ENCODE assay signal across 11 cellular contexts in genomic region chr7:77935652-77936348, GRCh38.
DNase-seq lines count a peak whose midpoint lies in the region; ATAC-seq and TF ChIP-seq lines count a peak whose summit lies in the region.
"Had no signal": no experiment of that assay in that cellular context is flagged by ENCODE, and none has a peak within 500 bp of the region (broad histone marks: within the 10 kb centered on the region; RNA-seq: fewer than 3 reads in every experiment).

No MANE protein-coding gene starts in this region.

- in situ Hi-C loops in brain microvascular endothelial cell (cut with HindIII; ENCODE audit: low pct_ligation_motif_present, low sequenced_read_pairs): no loop called here

- H3K27ac ChIP-seq in foreskin keratinocyte (no peak overlapping the region), brain microvascular endothelial cell (no peak overlapping the region)
- H3K27ac ChIP-seq: SJSA1 had no signal

- peaks cover 13% of the 10 kb centered on the region for H3K4me1 ChIP-seq in foreskin keratinocyte

- DNase-seq in AG20443 (ENCODE audit: low spot score) (peak; percentile 16), GM12865 (ENCODE audit: low read depth) (no peak), RKO (ENCODE audit: low spot score) (peak; percentile 35), foreskin keratinocyte (no peak), brain microvascular endothelial cell (no peak), NCI-H2029 (lab: John Stamatoyannopoulos, UW) (no peak)
- no peak for DNase-seq in stimulated activated naive CD4-positive, alpha-beta T cell (lab: John Stamatoyannopoulos, UW)
- DNase-seq: activated gamma-delta T cell treated with Interleukin-2 at 50 U/mL for 16 hours, retina had no signal

- TF ChIP-seq CTCF in GM12865 (IDR thresholded peaks at IDR 0.05; ENCODE audit: insufficient read depth, low read depth, low read length, missing control alignments) (peak; percentile 3), foreskin keratinocyte (conservative IDR thresholded peaks at IDR 0.05) (peak; percentile 64), brain microvascular endothelial cell (IDR thresholded peaks at IDR 0.05; ENCODE audit: low read depth, low read length, missing control alignments) (no peak)

- no peaks in the 10 kb centered on the region for H3K36me3 ChIP-seq in brain microvascular endothelial cell (replicated peaks)
- H3K36me3 ChIP-seq: SJSA1 had no signal

- H3K27me3 ChIP-seq in foreskin keratinocyte (no peaks in the 10 kb centered on the region), brain microvascular endothelial cell (replicated peaks) (no peaks in the 10 kb centered on the region)
- H3K27me3 ChIP-seq: SJSA1 had no signal

- no peak for ATAC-seq in foreskin keratinocyte
- ATAC-seq in GM18861 (IDR thresholded peaks at IDR 0.05; ENCODE audit: unreplicated experiment): no peak

- H3K4me3 ChIP-seq in GM12865 (ENCODE audit: low read depth, low read length): no peak overlapping the region
- H3K4me3 ChIP-seq in brain microvascular endothelial cell (ENCODE audit: low read depth, low read length): no peak overlapping the region
- H3K4me3 ChIP-seq: SJSA1 had no signal

Comparison
In these comparisons a context has a peak if more than half of its experiments do, and no peak if none do; other contexts are left out.
1. DNase-seq: peak in AG20443 (single experiment) and RKO (single experiment); none in GM12865 (single experiment), foreskin keratinocyte (0 of 2), brain microvascular endothelial cell (single experiment), stimulated activated naive CD4-positive, alpha-beta T cell (0 of 6) and NCI-H2029 (single experiment).